In the genomic region with DNA sequence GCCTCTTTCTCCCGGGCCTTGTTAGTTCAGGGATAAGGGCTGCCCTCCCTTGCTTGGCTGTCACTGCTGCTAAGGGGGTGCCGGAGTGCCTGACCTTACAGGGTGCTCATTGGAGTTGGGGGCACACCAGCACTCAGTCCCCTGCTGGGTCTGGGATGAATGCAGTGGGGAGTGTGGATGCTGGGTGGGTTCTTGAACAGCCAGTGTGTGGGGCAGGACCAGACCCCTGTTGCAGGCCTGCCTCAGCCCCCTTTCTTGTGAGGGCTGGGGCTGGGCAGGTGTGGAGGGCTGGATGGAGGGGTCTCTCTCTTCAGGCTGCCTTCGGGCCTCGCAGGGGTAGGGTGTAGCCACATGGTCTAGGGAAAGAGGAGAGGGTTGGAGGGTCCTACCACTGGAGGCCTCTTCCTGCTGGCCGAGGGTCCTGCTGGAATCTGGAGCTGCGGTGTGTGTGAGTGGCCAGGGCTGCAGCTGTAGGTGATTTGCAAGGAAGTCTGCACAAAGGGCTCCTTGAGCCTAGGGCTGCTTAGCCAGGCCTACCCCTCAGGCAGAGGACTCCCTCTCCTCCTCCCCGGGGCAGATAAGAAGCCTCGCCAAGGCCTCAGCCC, we compare ENCODE assay signal across 18 cellular contexts. TPM values are rescaled to one million over a fixed set of nuclear protein-coding genes. Genes with fewer than 3 reads are reported as not detected.
DNase-seq lines count a peak whose midpoint lies in the region; ATAC-seq and TF ChIP-seq lines count a peak whose summit lies in the region.
"Had no signal": no experiment of that assay in that cellular context is flagged by ENCODE, and none has a peak within 500 bp of the region (broad histone marks: within the 10 kb centered on the region; RNA-seq: fewer than 3 reads in every experiment).

No MANE protein-coding gene starts in this region.

- H3K9ac ChIP-seq in liver (ENCODE audit: low read depth in 1 of 2, low read length in 2 of 2), result peak overlapping the region; percentile 96 to 97
- H3K9ac ChIP-seq in subcutaneous abdominal adipose tissue (ENCODE audit: low read length in 5 of 5), result peak overlapping the region; percentile 16 to 95 (median 48)

- TF ChIP-seq CTCF in HL-60 (IDR thresholded peaks at IDR 0.05; ENCODE audit: insufficient read depth, low read length) (no peak), breast epithelium (IDR thresholded peaks at IDR 0.05) (no peak), liver (IDR thresholded peaks at IDR 0.05; ENCODE audit: low read depth, low read length, missing input control) (no peak)

- H3K27me3 ChIP-seq in HL-60 (ENCODE audit: insufficient read depth, poor library complexity, severe bottlenecking), result no peaks in the 10 kb centered on the region
- no peaks in the 10 kb centered on the region for H3K27me3 ChIP-seq in breast epithelium
- no peaks in the 10 kb centered on the region for H3K27me3 ChIP-seq in liver (ENCODE audit: control insufficient read depth in 4 of 4, insufficient read depth in 4 of 4, low read length in 3 of 4)
- H3K27me3 ChIP-seq in subcutaneous abdominal adipose tissue (ENCODE audit: control insufficient read depth in 5 of 5, insufficient read depth in 4 of 5, low read length in 5 of 5), result no peaks in the 10 kb centered on the region
- H3K27me3 ChIP-seq: pancreas, thyroid gland had no signal

- H3K9me3 ChIP-seq in breast epithelium (no peaks in the 10 kb centered on the region), liver (ENCODE audit: control insufficient read depth in 4 of 4, low read length in 3 of 4) (no peaks in the 10 kb centered on the region), subcutaneous abdominal adipose tissue (ENCODE audit: control insufficient read depth in 5 of 5, low read length in 5 of 5) (no peaks in the 10 kb centered on the region)
- H3K9me3 ChIP-seq: esophagus muscularis mucosa, pancreas, thyroid gland had no signal

- ATAC-seq in GM21515 (IDR thresholded peaks at IDR 0.05; ENCODE audit: unreplicated experiment) (no peak), GM18505 (IDR thresholded peaks at IDR 0.05; ENCODE audit: unreplicated experiment) (no peak)
- ATAC-seq: activated naive CD4-positive, alpha-beta T cell treated with anti-CD3 and anti-CD28 coated beads, Interleukin-2, amount 50 U/mL, for 72 hours; pancreas had no signal

- no peaks in the 10 kb centered on the region for H3K36me3 ChIP-seq in breast epithelium
- no peaks in the 10 kb centered on the region for H3K36me3 ChIP-seq in liver (ENCODE audit: control insufficient read depth in 4 of 4, insufficient read depth in 3 of 4, low read depth in 1 of 4, low read length in 3 of 4)
- H3K36me3 ChIP-seq in subcutaneous abdominal adipose tissue (ENCODE audit: control insufficient read depth in 5 of 5, insufficient read depth in 5 of 5, low read length in 5 of 5), result peaks cover 0 to 10% (median 0%) of the 10 kb centered on the region in 5 donors
- H3K36me3 ChIP-seq: cardiac muscle cell, esophagus muscularis mucosa, pancreas, thyroid gland had no signal

- H3K4me1 ChIP-seq in breast epithelium (peaks cover 0 to 10% of the 10 kb centered on the region in 2 donors), liver (ENCODE audit: control insufficient read depth in 4 of 4, insufficient read depth in 4 of 4, low read length in 3 of 4) (peaks cover 0 to 55% (median 17%) of the 10 kb centered on the region in 4 donors), subcutaneous abdominal adipose tissue (ENCODE audit: control insufficient read depth in 5 of 5, insufficient read depth in 5 of 5, low read length in 5 of 5) (peaks cover 3 to 72% (median 58%) of the 10 kb centered on the region in 5 donors)

- DNase-seq in HL-60 (ENCODE audit: low read depth in 1 of 2, low spot score in 1 of 2), result peak in 1 of 2 experiments; percentile 67
- peak in 1 of 2 donors; percentile 35 for DNase-seq in breast epithelium (ENCODE audit: low spot score in 2 of 2)
- DNase-seq in dedifferentiated amniotic fluid mesenchymal stem cell (ENCODE audit: extremely low spot score), result no peak
- DNase-seq: activated B cell treated with CpG ODN at 0.5 μM for 24 hours; activated CD8-positive, alpha-beta memory T cell treated with anti-CD3 and anti-CD28 coated beads, Interleukin-2, amount 50 U/mL, for 4 hours; mesenchymal stem cell; NCI-H1092; NCI-H2171 treated with DMSO at 0.1 percent for 48 hours; SW 1271; thyroid gland had no signal

- TF ChIP-seq POLR2A in breast epithelium (IDR thresholded peaks at IDR 0.05) (no peak), GM18505 (IDR thresholded peaks at IDR 0.05; ENCODE audit: borderline replicate concordance, extremely low read depth, insufficient read depth, insufficient read length) (no peak)

- H3K4me3 ChIP-seq in HL-60 (replicated peaks; ENCODE audit: insufficient read depth, low read length), result peak overlapping the region; percentile 74
- peak overlapping the region; percentile 60 to 86 (median 78) for H3K4me3 ChIP-seq in breast epithelium
- H3K4me3 ChIP-seq in liver (ENCODE audit: low read depth in 1 of 3, low read length in 3 of 3), result peak overlapping the region; percentile 61 to 81 (median 78)
- H3K4me3 ChIP-seq in subcutaneous abdominal adipose tissue (ENCODE audit: low read depth in 1 of 5, low read length in 5 of 5), result peak overlapping the region; percentile 86 to 99 (median 93)
- H3K4me3 ChIP-seq: cardiac muscle cell, thyroid gland had no signal

- whole genome bisulfite sequencing in liver, result 28% methylated on average over 8 of the region's 8 CpGs

- no peak for TF ChIP-seq RAD21 in liver (IDR thresholded peaks at IDR 0.05)

- H3K27ac ChIP-seq in HL-60 (replicated peaks), result peak overlapping the region; percentile 90
- peak overlapping the region; percentile 54 to 93 for H3K27ac ChIP-seq in breast epithelium
- peak overlapping the region; percentile 90 to 92 for H3K27ac ChIP-seq in liver (ENCODE audit: low read depth in 1 of 2, low read length in 2 of 2)
- H3K27ac ChIP-seq in subcutaneous abdominal adipose tissue (ENCODE audit: low read depth, low read length), result peak overlapping the region; percentile 87
- H3K27ac ChIP-seq: cardiac muscle cell, pancreas, thyroid gland had no signal

- intact Hi-C loops in breast epithelium (cut with DNase I; ENCODE audit: low total_unique reads), result no loop called here

TF ChIP-seq in liver, 16 proteins besides CTCF, POLR2A, EP300 and RAD21:
- TF ChIP-seq NR2F2 (IDR thresholded peaks at IDR 0.05) (no peak), GABPA (IDR thresholded peaks at IDR 0.05 in 1 of 2, conservative IDR thresholded peaks at IDR 0.05 in 1 of 2) (no peak), FOXA2 (IDR thresholded peaks at IDR 0.05) (no peak), YY1 (IDR thresholded peaks at IDR 0.05) (no peak), SP1 (IDR thresholded peaks at IDR 0.05) (no peak)
- TF ChIP-seq, protein P1, sequence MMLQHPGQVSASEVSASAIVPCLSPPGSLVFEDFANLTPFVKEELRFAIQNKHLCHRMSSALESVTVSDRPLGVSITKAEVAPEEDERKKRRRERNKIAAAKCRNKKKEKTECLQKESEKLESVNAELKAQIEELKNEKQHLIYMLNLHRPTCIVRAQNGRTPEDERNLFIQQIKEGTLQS (IDR thresholded peaks at IDR 0.05), result peak; percentile 9
TF ChIP-seq in liver: peak in this region for 1.

RNA-seq across cellular contexts. Expression of a gene that starts 3.2 kb away (rescaled TPM):
- total RNA-seq in breast epithelium (100 to 1,000 TPM in 1 of 3 donors, 10 to 100 TPM in 2; 35.1 to 263 (median 67.5) TPM), liver (10 to 100 TPM; 70.0 to 95.5 TPM)
- polyA plus RNA-seq in liver, result 100 to 1,000 TPM in 1 of 2 donors, 10 to 100 TPM in 1; 32.9 to 112 TPM
